17 cellular contexts compared by ENCODE assay signal in the genomic region with DNA sequence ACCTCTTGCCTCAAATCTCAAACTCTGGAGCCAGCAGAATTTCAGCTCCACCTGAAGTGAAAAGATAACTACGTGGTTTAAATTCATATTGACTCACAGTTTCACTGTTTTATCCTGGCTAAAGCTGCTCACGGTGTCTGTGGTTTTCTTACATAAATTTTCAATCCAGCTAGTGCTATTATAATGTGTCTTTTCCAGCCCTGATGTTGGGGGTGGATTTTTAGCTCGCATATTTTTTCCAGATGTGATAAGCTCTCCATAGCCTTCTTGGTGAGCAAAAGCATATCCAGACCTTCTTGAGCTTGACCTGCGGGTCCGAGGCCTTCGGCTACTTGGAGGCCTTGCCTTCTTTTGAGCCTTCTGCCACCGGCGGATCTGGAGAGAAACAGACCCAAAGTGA.
DNase-seq lines count a peak whose midpoint lies in the region; TF ChIP-seq lines count a peak whose summit lies in the region.
"Had no signal": no experiment of that assay in that cellular context is flagged by ENCODE, and none has a peak within 500 bp of the region (broad histone marks: within the 10 kb centered on the region; RNA-seq: fewer than 3 reads in every experiment).

No MANE protein-coding gene starts in this region.

- no peak for TF ChIP-seq EP300 in esophagus muscularis mucosa (IDR thresholded peaks at IDR 0.05)

- no peak for TF ChIP-seq CTCF in esophagus muscularis mucosa (IDR thresholded peaks at IDR 0.05)

- no peak overlapping the region for H3K4me3 ChIP-seq in esophagus muscularis mucosa
- H3K4me3 ChIP-seq in skeletal muscle tissue (ENCODE audit: low read length in 3 of 3) = no peak overlapping the region
- H3K4me3 ChIP-seq: hepatocyte, transverse colon had no signal

- intact Hi-C loops in esophagus muscularis mucosa (cut with DNase I) = no loop called here

- H3K9me3 ChIP-seq in esophagus muscularis mucosa (no peaks in the 10 kb centered on the region), skeletal muscle tissue (ENCODE audit: control insufficient read depth in 3 of 3, low read length in 3 of 3) (no peaks in the 10 kb centered on the region)
- H3K9me3 ChIP-seq: transverse colon had no signal

- no peak for TF ChIP-seq POLR2A in esophagus muscularis mucosa (IDR thresholded peaks at IDR 0.05; ENCODE audit: low read depth)

- H3K27ac ChIP-seq in esophagus muscularis mucosa (replicated peaks in 1 of 4) (peak overlapping the region in 3 of 4 donors; percentile 6 to 30 (median 7)), skeletal muscle tissue (ENCODE audit: low read depth, low read length) (peak overlapping the region; percentile 44)
- H3K27ac ChIP-seq: hepatocyte, HL-60, WERI-Rb-1 had no signal

- H3K36me3 ChIP-seq in esophagus muscularis mucosa (no peaks in the 10 kb centered on the region), skeletal muscle tissue (ENCODE audit: control insufficient read depth in 3 of 3, insufficient read depth in 3 of 3, low read length in 3 of 3) (no peaks in the 10 kb centered on the region)
- H3K36me3 ChIP-seq: transverse colon, WERI-Rb-1 had no signal

- DNase-seq in ELR (ENCODE audit: low read depth) (peak; percentile 20), RPMI7951 (ENCODE audit: low read depth) (peak; percentile 78), esophagus muscularis mucosa (ENCODE audit: extremely low spot score) (no peak), NCI-H2029 treated with DMSO at 0.1 percent for 48 hours (lab: John Stamatoyannopoulos, UW) (no peak), DMS79 (lab: John Stamatoyannopoulos, UW) (no peak), islet precursor cell (no peak), SKM-1 treated with dmso at 0.1 percent for 144 hours (lab: John Stamatoyannopoulos, UW; ENCODE audit: unreplicated experiment) (no peak)
- DNase-seq: CD4-positive, CD25-positive, alpha-beta regulatory T cell; KBM-7; left colon; NCI-H1105; occipital lobe; transverse colon; WERI-Rb-1 had no signal

- 81% methylated on average over 8 of the region's 8 CpGs for WGBS in esophagus muscularis mucosa

- H3K9ac ChIP-seq in skeletal muscle tissue (ENCODE audit: low read depth in 1 of 3, low read length in 3 of 3) = no peak overlapping the region

- H3K27me3 ChIP-seq in esophagus muscularis mucosa (no peaks in the 10 kb centered on the region), skeletal muscle tissue (ENCODE audit: control insufficient read depth in 3 of 3, insufficient read depth in 3 of 3, low read length in 3 of 3) (no peaks in the 10 kb centered on the region)
- H3K27me3 ChIP-seq: hepatocyte, transverse colon had no signal

- H3K4me1 ChIP-seq in esophagus muscularis mucosa = peaks cover 0 to 11% (median 2%) of the 10 kb centered on the region in 4 donors
- peaks cover 0 to 10% (median 4%) of the 10 kb centered on the region in 3 donors for H3K4me1 ChIP-seq in skeletal muscle tissue (ENCODE audit: control insufficient read depth in 3 of 3, insufficient read depth in 3 of 3, low read length in 3 of 3)

Comparison
In these comparisons a context has a peak if more than half of its experiments do, and no peak if none do; other contexts are left out.
1. DNase-seq: peak in ELR (single experiment) and RPMI7951 (single experiment); none in esophagus muscularis mucosa (single experiment), NCI-H2029 treated with DMSO at 0.1 percent for 48 hours (single experiment), DMS79 (single experiment), islet precursor cell (single experiment) and SKM-1 treated with dmso at 0.1 percent for 144 hours (single experiment).